8 cellular contexts compared by ENCODE assay signal in genomic region chrX:53239474-53239873, GRCh38. TPM values are rescaled to one million over a fixed set of nuclear protein-coding genes. Genes with fewer than 3 reads are reported as not detected.
DNase-seq lines count a peak whose midpoint lies in the region; FAIRE-seq and TF ChIP-seq lines count a peak whose summit lies in the region.

No MANE protein-coding gene starts in this region.

- H3K27ac ChIP-seq in keratinocyte (ENCODE audit: control insufficient read depth, insufficient read depth, low read length) (no peak overlapping the region), coronary artery (no peak overlapping the region)

- no peaks in the 10 kb centered on the region for H3K9me3 ChIP-seq in keratinocyte (ENCODE audit: control insufficient read depth, low read depth, low read length)

- H3K4me1 ChIP-seq in keratinocyte (ENCODE audit: control insufficient read depth, extremely low read depth, insufficient read depth, low read length) = no peaks in the 10 kb centered on the region

- H3K4me3 ChIP-seq in keratinocyte (ENCODE audit: control insufficient read depth in 2 of 3, extremely low read depth in 1 of 3, insufficient read depth in 2 of 3, low read depth in 1 of 3, low read length in 3 of 3) (no peak overlapping the region), coronary artery (no peak overlapping the region), lower leg skin (ENCODE audit: low read depth, poor library complexity, severe bottlenecking) (no peak overlapping the region)

- WGBS in lower leg skin, 2 donors = 71 to 82% methylated on average over 6 of the region's 6 CpGs

- DNase-seq in ELF-1 (ENCODE audit: low read depth, low spot score) = peak; percentile 38
- peak; percentile 71 for DNase-seq in HT-29 (ENCODE audit: low spot score)
- peak; percentile 52 to 63 for DNase-seq in activated CD4-positive, alpha-beta T cell treated with anti-CD3 and anti-CD28 coated beads, Interleukin-2, amount 50 U/mL, for 48 hours
- no peak for DNase-seq in keratinocyte (ENCODE audit: low read depth, low spot score)
- DNase-seq in coronary artery (ENCODE audit: low spot score) = no peak
- DNase-seq in cerebellum (ENCODE audit: low spot score) = no peak
- DNase-seq in lower leg skin (ENCODE audit: low spot score in 2 of 2) = no peak
- no peak for DNase-seq in COLO668 (lab: John Stamatoyannopoulos, UW; ENCODE audit: unreplicated experiment)

- no peaks in the 10 kb centered on the region for H3K79me2 ChIP-seq in keratinocyte (ENCODE audit: control insufficient read depth, insufficient read depth, low read length)

- H3K9me1 ChIP-seq in keratinocyte (ENCODE audit: control insufficient read depth, extremely low read depth, insufficient read depth, low read length) = no peaks in the 10 kb centered on the region

- H3K4me2 ChIP-seq in keratinocyte (ENCODE audit: control insufficient read depth, extremely low read depth, insufficient read depth, low read depth, low read length) = no peak overlapping the region

- intact Hi-C loops in lower leg skin (cut with DNase I; ENCODE audit: low total_unique reads) = no loop called here

- TF ChIP-seq CTCF in keratinocyte (optimal IDR thresholded peaks at IDR 0.05 in 1 of 3, IDR thresholded peaks at IDR 0.05 in 1 of 3, conservative IDR thresholded peaks at IDR 0.05 in 1 of 3; ENCODE audit: extremely low read depth in 1 of 3, insufficient read depth in 2 of 3, low read length in 3 of 3) = peak; percentile 20 to 27 (median 27)
- no peak for TF ChIP-seq CTCF in coronary artery (IDR thresholded peaks at IDR 0.05)
- no peak for TF ChIP-seq CTCF in lower leg skin (IDR thresholded peaks at IDR 0.05)

- TF ChIP-seq POLR2A in lower leg skin (IDR thresholded peaks at IDR 0.05) = no peak

- no peaks in the 10 kb centered on the region for H3K27me3 ChIP-seq in keratinocyte (ENCODE audit: control insufficient read depth, extremely low read depth, insufficient read depth, low read length)

- H2AFZ ChIP-seq in keratinocyte (ENCODE audit: control insufficient read depth, low read length) = no peak overlapping the region

- no peak for FAIRE-seq in keratinocyte (lab: Jason Lieb, UNC)

- H4K20me1 ChIP-seq in keratinocyte (ENCODE audit: control insufficient read depth, extremely low read depth, insufficient read depth, low read length) = no peaks in the 10 kb centered on the region

- peaks cover 0 to 2% of the 10 kb centered on the region in 2 experiments for H3K36me3 ChIP-seq in keratinocyte (ENCODE audit: control insufficient read depth in 2 of 2, extremely low read depth in 1 of 2, insufficient read depth in 2 of 2, low read length in 2 of 2)

- no peak overlapping the region for H3K9ac ChIP-seq in keratinocyte (ENCODE audit: control insufficient read depth, extremely low read depth, insufficient read depth, low read length)

- dilution Hi-C loops in keratinocyte (cut with MboI; ENCODE audit: extremely low pct_ligation_motif_present, low sequenced_read_pairs) = no loop called here

RNA-seq across cellular contexts. Expression of gene KDM5C, which starts 14.5 kb away (rescaled TPM):
- 126 and 128 TPM in 2 replicates for total RNA-seq in HT-29 (2014; rRNA removed; shearing (Covaris generic))
- polyA plus RNA-seq in keratinocyte = 44.0 to 48.3 TPM (median 46.0 TPM) in 3 replicates
- 48.1 TPM for polyA plus RNA-seq in keratinocyte (2011; ENCODE audit: low read depth)
- polyA plus RNA-seq in keratinocyte (2011; cell fraction: cytosol; rRNA removed) = 24.2 TPM in 2 replicates
- 155 and 158 TPM in 2 replicates for polyA plus RNA-seq in keratinocyte (2011; cell fraction: nucleus; rRNA removed)
- polyA plus RNA-seq in keratinocyte (2012; ENCODE audit: low replicate concordance) = 44.1 and 53.6 TPM in 2 replicates
- 95.0 to 134 TPM (median 98.4 TPM) in 3 replicates for polyA minus RNA-seq in keratinocyte
- polyA minus RNA-seq in keratinocyte (2011; cell fraction: cytosol; rRNA and poly(A)+ RNA removed) = 54.9 TPM
- polyA minus RNA-seq in keratinocyte (2011; cell fraction: nucleus; rRNA and poly(A)+ RNA removed) = 95.6 and 101 TPM in 2 replicates
- total RNA-seq in cerebellum (105 TPM), lower leg skin (100 to 1,000 TPM in 3 of 4 donors, 10 to 100 TPM in 1; 81.8 to 210 (median 145) TPM)

RNA-seq across cellular contexts. Expression of gene IQSEC2, which starts 41.9 kb away (rescaled TPM):
- 11.7 and 13.5 TPM in 2 replicates for total RNA-seq in HT-29 (2014; rRNA removed; shearing (Covaris generic))
- 3.9 to 7.7 TPM (median 4.7 TPM) in 3 replicates for polyA plus RNA-seq in keratinocyte
- 2.5 TPM for polyA plus RNA-seq in keratinocyte (2011; ENCODE audit: low read depth)
- 5.1 and 6.0 TPM in 2 replicates for polyA plus RNA-seq in keratinocyte (2011; cell fraction: cytosol; rRNA removed)
- 10.2 and 13.5 TPM in 2 replicates for polyA plus RNA-seq in keratinocyte (2011; cell fraction: nucleus; rRNA removed)
- 7.0 and 7.7 TPM in 2 replicates for polyA plus RNA-seq in keratinocyte (2012; ENCODE audit: low replicate concordance)
- polyA minus RNA-seq in keratinocyte = 5.5 to 6.9 TPM (median 6.3 TPM) in 3 replicates
- polyA minus RNA-seq in keratinocyte (2011; cell fraction: cytosol; rRNA and poly(A)+ RNA removed) = 10.9 TPM
- polyA minus RNA-seq in keratinocyte (2011; cell fraction: nucleus; rRNA and poly(A)+ RNA removed) = 10.3 and 11.1 TPM in 2 replicates
- total RNA-seq in cerebellum (10.9 TPM), lower leg skin (10 to 100 TPM; 16.3 to 24.2 (median 17.5) TPM)

Comparison
In these comparisons a context has a peak if more than half of its experiments do, and no peak if none do; other contexts are left out.
1. DNase-seq: peak in ELF-1 (single experiment), HT-29 (single experiment) and activated CD4-positive, alpha-beta T cell treated with anti-CD3 and anti-CD28 coated beads, Interleukin-2, amount 50 U/mL, for 48 hours (2 of 2); none in keratinocyte (single experiment), coronary artery (single experiment), cerebellum (single experiment), lower leg skin (0 of 2) and COLO668 (single experiment).
2. CTCF ChIP-seq: peak in keratinocyte (3 of 3); none in coronary artery (single experiment) and lower leg skin (0 of 3).